In the genomic region with DNA sequence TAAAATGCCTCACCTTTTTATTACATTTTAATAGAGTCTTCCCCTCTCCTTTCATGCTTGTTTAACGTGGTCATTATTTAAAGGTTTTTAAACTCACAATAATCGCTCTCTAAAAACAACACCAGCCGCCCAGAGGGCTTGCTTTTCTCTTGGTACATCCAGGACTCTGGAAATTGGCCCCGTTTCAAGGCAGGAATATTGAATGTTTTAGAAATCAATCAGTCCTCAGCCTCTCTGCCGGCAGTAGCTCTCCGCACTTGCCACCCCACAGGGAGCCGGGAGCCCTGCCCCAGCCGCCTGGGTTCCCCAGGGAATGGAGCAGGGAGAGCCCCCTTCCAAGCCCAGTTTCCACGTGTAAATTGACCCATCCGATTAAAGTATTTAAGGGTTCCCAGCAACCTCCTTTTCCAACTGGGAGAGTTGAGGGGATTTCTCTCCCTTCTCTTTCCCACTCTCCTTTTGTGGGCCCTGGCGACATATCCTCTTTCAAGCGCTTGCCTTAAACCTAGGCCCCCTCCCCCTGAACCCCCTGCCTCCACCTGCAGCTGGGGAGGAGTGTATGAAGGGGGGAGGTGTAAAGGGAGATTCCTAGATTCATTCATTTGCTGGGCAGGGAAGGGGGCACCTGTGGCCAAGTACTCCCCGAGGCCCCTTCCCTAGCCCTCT, we compare ENCODE assay signal across 1 cellular context.
TF ChIP-seq lines count a peak whose summit lies in the region.

No MANE protein-coding gene starts in this region.

TF ChIP-seq in HepG2, 621 proteins besides CTCF, POLR2A, EP300 and RAD21:
- TF ChIP-seq EZH2 (conservative IDR thresholded peaks at IDR 0.05; ENCODE audit: low read depth, low read length) (0 out of 2 replicates have a peak, but pooled peaks have one; percentile 9), HNRNPH1 (optimal IDR thresholded peaks at IDR 0.05; ENCODE audit: low read depth, low read length) (no peak)
TF ChIP-seq in HepG2: peak in this region for 1.
